17 cellular contexts compared by ENCODE assay signal in the genomic region with DNA sequence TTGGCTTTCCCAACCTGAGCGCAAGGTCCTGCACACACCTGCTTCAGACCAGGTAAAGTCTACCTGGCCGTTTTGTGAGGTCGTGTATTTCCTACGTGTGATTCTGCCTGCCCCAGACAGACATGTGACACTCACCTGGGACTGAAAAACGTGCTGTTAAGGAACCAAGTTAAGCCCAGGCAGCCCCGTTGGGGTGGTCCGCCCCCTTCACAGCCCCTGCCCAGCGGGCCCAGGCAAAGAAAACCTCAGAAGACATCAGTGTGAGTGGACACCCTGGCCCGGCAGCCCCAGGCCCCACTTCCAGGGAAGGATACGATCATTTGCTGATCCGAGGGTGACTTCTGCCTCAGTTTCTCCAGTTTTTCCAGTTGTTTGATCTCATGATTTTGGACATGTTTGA. TPM values are rescaled to one million over a fixed set of nuclear protein-coding genes. Genes with fewer than 3 reads are reported as not detected.
DNase-seq lines count a peak whose midpoint lies in the region; ATAC-seq and TF ChIP-seq lines count a peak whose summit lies in the region.
"Had no signal": no experiment of that assay in that cellular context is flagged by ENCODE, and none has a peak within 500 bp of the region (broad histone marks: within the 10 kb centered on the region; RNA-seq: fewer than 3 reads in every experiment).

No MANE protein-coding gene starts in this region.

- no peak for ATAC-seq in effector memory CD8-positive, alpha-beta T cell (replicated peaks)
- no peak for ATAC-seq in naive thymus-derived CD4-positive, alpha-beta T cell
- no peak for ATAC-seq in GM18858 (IDR thresholded peaks at IDR 0.05; ENCODE audit: unreplicated experiment)

- no peaks in the 10 kb centered on the region for H3K36me3 ChIP-seq in naive thymus-derived CD4-positive, alpha-beta T cell (ENCODE audit: control insufficient read depth in 2 of 3, insufficient read depth in 3 of 3, low read length in 3 of 3)
- no peaks in the 10 kb centered on the region for H3K36me3 ChIP-seq in osteoblast (ENCODE audit: insufficient read depth, low read length)
- H3K36me3 ChIP-seq: HAP-1 had no signal

- peaks cover 26 to 31% of the 10 kb centered on the region in 2 donors for H3K4me1 ChIP-seq in naive thymus-derived CD4-positive, alpha-beta T cell (ENCODE audit: control insufficient read depth in 2 of 2, insufficient read depth in 2 of 2, low read length in 2 of 2)
- H3K4me1 ChIP-seq in osteoblast (ENCODE audit: insufficient read depth, low read length), result no peaks in the 10 kb centered on the region
- H3K4me1 ChIP-seq: HAP-1 had no signal

- H2AFZ ChIP-seq in osteoblast (ENCODE audit: low read length), result no peak overlapping the region

- no peak for DNase-seq in effector memory CD8-positive, alpha-beta T cell
- no peak for DNase-seq in naive thymus-derived CD4-positive, alpha-beta T cell
- DNase-seq in osteoblast (ENCODE audit: insufficient read length, low spot score, missing footprints), result peak; percentile 44
- DNase-seq in GM10248 (ENCODE audit: extremely low spot score), result no peak
- no peak for DNase-seq in mesothelial cell of epicardium (ENCODE audit: low spot score in 2 of 2, unreplicated experiment in 2 of 2)
- DNase-seq: C1 segment of cervical spinal cord; CD4-positive, alpha-beta memory T cell; DMS 273 treated with DMSO at 0.1 percent for 48 hours; DMS79; EL; GDM1; GOT3; HFFc6 had no signal

- no peaks in the 10 kb centered on the region for H4K20me1 ChIP-seq in osteoblast (ENCODE audit: insufficient read depth, low read length)

- H3K4me3 Mint-ChIP-seq in effector memory CD8-positive, alpha-beta T cell, result no peak overlapping the region
- H3K4me3 Mint-ChIP-seq in naive thymus-derived CD4-positive, alpha-beta T cell, result no peak overlapping the region
- H3K4me3 Mint-ChIP-seq in mesothelial cell of epicardium, result no peak overlapping the region
- H3K4me3 Mint-ChIP-seq: CD4-positive, alpha-beta memory T cell; HFFc6 had no signal

- CTCF ChIA-PET in naive thymus-derived CD4-positive, alpha-beta T cell (lab: Charles Lee), result no interaction called here
- CTCF ChIA-PET in GM10248 (lab: Yijun Ruan, JAX), result interaction anchor here (4.2 kb wide), 1 partner anchor 21 kb away, joined by 20 read pairs; no protein-coding TSS in a partner anchor

- intact Hi-C loops in naive thymus-derived CD4-positive, alpha-beta T cell (cut with micrococcal nuclease), result no loop called here

- H3K9me3 Mint-ChIP-seq in effector memory CD8-positive, alpha-beta T cell, result no peaks in the 10 kb centered on the region
- H3K9me3 Mint-ChIP-seq in naive thymus-derived CD4-positive, alpha-beta T cell, result no peaks in the 10 kb centered on the region
- no peaks in the 10 kb centered on the region for H3K9me3 Mint-ChIP-seq in mesothelial cell of epicardium
- H3K9me3 Mint-ChIP-seq: CD4-positive, alpha-beta memory T cell; HFFc6 had no signal

- no peak overlapping the region for H3K4me2 ChIP-seq in osteoblast (ENCODE audit: insufficient read depth, low read length)

- no peaks in the 10 kb centered on the region for H3K27me3 Mint-ChIP-seq in effector memory CD8-positive, alpha-beta T cell
- H3K27me3 Mint-ChIP-seq in naive thymus-derived CD4-positive, alpha-beta T cell, result no peaks in the 10 kb centered on the region
- H3K27me3 Mint-ChIP-seq in mesothelial cell of epicardium (ENCODE audit: low read depth), result peaks cover 2% of the 10 kb centered on the region
- H3K27me3 Mint-ChIP-seq: CD4-positive, alpha-beta memory T cell had no signal

- no peaks in the 10 kb centered on the region for H3K79me2 ChIP-seq in osteoblast (ENCODE audit: insufficient read depth, low read length)

- no peaks in the 10 kb centered on the region for H3K9me3 ChIP-seq in naive thymus-derived CD4-positive, alpha-beta T cell (ENCODE audit: control insufficient read depth in 2 of 3, low read length in 3 of 3)
- H3K9me3 ChIP-seq in osteoblast (ENCODE audit: low read depth, low read length), result no peaks in the 10 kb centered on the region
- H3K9me3 ChIP-seq: HAP-1 had no signal

- H3K27me3 ChIP-seq in naive thymus-derived CD4-positive, alpha-beta T cell (ENCODE audit: control insufficient read depth in 2 of 2, insufficient read depth in 2 of 2, low read length in 2 of 2), result no peaks in the 10 kb centered on the region
- H3K27me3 ChIP-seq in osteoblast (ENCODE audit: insufficient read depth, low read length), result peaks cover 9% of the 10 kb centered on the region

- H3K27ac ChIP-seq in naive thymus-derived CD4-positive, alpha-beta T cell (ENCODE audit: low read depth, low read length), result no peak overlapping the region
- no peak overlapping the region for H3K27ac ChIP-seq in osteoblast (ENCODE audit: low read depth, low read length)

- TF ChIP-seq CTCF in osteoblast (IDR thresholded peaks at IDR 0.05; ENCODE audit: extremely low read depth, low read depth, low read length), result no peak
- no peak for TF ChIP-seq CTCF in GM10248 (IDR thresholded peaks at IDR 0.05; ENCODE audit: control extremely low read depth, extremely low read depth, low read depth, missing control alignments)
- TF ChIP-seq CTCF in mesothelial cell of epicardium (IDR thresholded peaks at IDR 0.05; ENCODE audit: unreplicated experiment), result no peak

- peak overlapping the region; percentile 67 to 85 for H3K27ac Mint-ChIP-seq in effector memory CD8-positive, alpha-beta T cell
- peak overlapping the region in 5 of 9 donors; percentile 14 to 43 (median 30) for H3K27ac Mint-ChIP-seq in naive thymus-derived CD4-positive, alpha-beta T cell
- H3K27ac Mint-ChIP-seq in mesothelial cell of epicardium, result no peak overlapping the region
- H3K27ac Mint-ChIP-seq: HFFc6 had no signal

- no peak overlapping the region for H3K4me3 ChIP-seq in naive thymus-derived CD4-positive, alpha-beta T cell (ENCODE audit: low read length)
- no peak overlapping the region for H3K4me3 ChIP-seq in osteoblast (ENCODE audit: insufficient read depth, low read length)
- H3K4me3 ChIP-seq: HAP-1 had no signal

- peaks cover 30 to 40% of the 10 kb centered on the region in 2 donors for H3K4me1 Mint-ChIP-seq in effector memory CD8-positive, alpha-beta T cell (ENCODE audit: low read depth in 2 of 2)
- H3K4me1 Mint-ChIP-seq in naive thymus-derived CD4-positive, alpha-beta T cell, result peaks cover 16 to 38% (median 34%) of the 10 kb centered on the region in 7 donors
- no peaks in the 10 kb centered on the region for H3K4me1 Mint-ChIP-seq in mesothelial cell of epicardium

- H3K36me3 Mint-ChIP-seq in effector memory CD8-positive, alpha-beta T cell (ENCODE audit: insufficient read depth), result peaks cover 10% of the 10 kb centered on the region
- H3K36me3 Mint-ChIP-seq in naive thymus-derived CD4-positive, alpha-beta T cell, result no peaks in the 10 kb centered on the region
- H3K36me3 Mint-ChIP-seq in mesothelial cell of epicardium, result no peaks in the 10 kb centered on the region
- H3K36me3 Mint-ChIP-seq: CD4-positive, alpha-beta memory T cell had no signal

- POLR2A ChIA-PET in naive thymus-derived CD4-positive, alpha-beta T cell (lab: Charles Lee), result no interaction called here
- POLR2A ChIA-PET in GM10248 (lab: Yijun Ruan, JAX), result no interaction called here

RNA-seq across cellular contexts. Expression of a gene that starts 4.7 kb away (rescaled TPM):
- total RNA-seq in naive thymus-derived CD4-positive, alpha-beta T cell, result not detected
- polyA plus RNA-seq in naive thymus-derived CD4-positive, alpha-beta T cell, result not detected
- under 0.01 TPM in 1 of 2 replicates, not detected in the other for total RNA-seq in osteoblast
- not detected in 3 replicates for total RNA-seq in mesothelial cell of epicardium
- total RNA-seq: A172; A673; CD4-positive, alpha-beta memory T cell; HFFc6 had no signal
- polyA plus RNA-seq: CD4-positive, alpha-beta memory T cell had no signal
